Comparison of ENCODE assay signal across 12 cellular contexts in genomic region chr17:80104321-80104955, GRCh38. TPM values are rescaled to one million over a fixed set of nuclear protein-coding genes. Genes with fewer than 3 reads are reported as not detected.
DNase-seq lines count a peak whose midpoint lies in the region; ATAC-seq and TF ChIP-seq lines count a peak whose summit lies in the region.
"Had no signal": no experiment of that assay in that cellular context is flagged by ENCODE, and none has a peak within 500 bp of the region (broad histone marks: within the 10 kb centered on the region; RNA-seq: fewer than 3 reads in every experiment).

No MANE protein-coding gene starts in this region.

- peaks cover 27% of the 10 kb centered on the region for H3K4me1 Mint-ChIP-seq in nephron

- H3K27ac Mint-ChIP-seq in nephron: peak overlapping the region in 2 of 3 experiments; percentile 51 to 60
- H3K27ac Mint-ChIP-seq: activated naive CD8-positive, alpha-beta T cell had no signal

- ATAC-seq in GM21619 (IDR thresholded peaks at IDR 0.05; ENCODE audit: unreplicated experiment): no peak

- H3K4me3 ChIP-seq in astrocyte of the spinal cord (ENCODE audit: low read depth, low read length): no peak overlapping the region

- peaks cover 10% of the 10 kb centered on the region for H3K27me3 Mint-ChIP-seq in nephron (ENCODE audit: low read depth)
- H3K27me3 Mint-ChIP-seq: activated naive CD8-positive, alpha-beta T cell had no signal

- H3K9me3 Mint-ChIP-seq in nephron: no peaks in the 10 kb centered on the region

- DNase-seq in Daoy (ENCODE audit: low read depth) (peak; percentile 33), NCI-H187 (lab: John Stamatoyannopoulos, UW) (peak; percentile 77 to 81), astrocyte of the spinal cord (ENCODE audit: low read depth, low spot score) (peak; percentile 33), COLO829 (ENCODE audit: low spot score) (no peak), T-helper 1 cell (no peak)
- no peak for DNase-seq in stimulated activated naive CD4-positive, alpha-beta T cell (lab: John Stamatoyannopoulos, UW)
- DNase-seq: H7, OCI-M1, small intestine had no signal

- in situ Hi-C loops in astrocyte of the spinal cord (cut with HindIII; ENCODE audit: low sequenced_read_pairs): no loop called here

- no peaks in the 10 kb centered on the region for H3K36me3 Mint-ChIP-seq in nephron (ENCODE audit: low read depth)
- H3K36me3 Mint-ChIP-seq: activated naive CD8-positive, alpha-beta T cell had no signal

- TF ChIP-seq CTCF in astrocyte of the spinal cord (IDR thresholded peaks at IDR 0.05; ENCODE audit: low read depth, low read length): no peak
- no peak for TF ChIP-seq CTCF in nephron (IDR thresholded peaks at IDR 0.05; ENCODE audit: unreplicated experiment in 3 of 3)

- H3K4me3 Mint-ChIP-seq in nephron: peak overlapping the region; percentile 56 to 65 (median 58)
- H3K4me3 Mint-ChIP-seq: activated naive CD8-positive, alpha-beta T cell had no signal

RNA-seq across cellular contexts. Expression of gene GAA, which starts 3.1 kb away (rescaled TPM):
- 1.5 and 3.1 TPM in 2 replicates for total RNA-seq in Daoy (2014; rRNA removed; shearing (Covaris generic))

RNA-seq across cellular contexts. Expression of gene EIF4A3, which starts 42.5 kb away (rescaled TPM):
- total RNA-seq in Daoy (2014; rRNA removed; shearing (Covaris generic)): 105 and 186 TPM in 2 replicates

Comparison
In these comparisons a context has a peak if more than half of its experiments do, and no peak if none do; other contexts are left out.
1. DNase-seq: peak in Daoy (single experiment), NCI-H187 (2 of 2) and astrocyte of the spinal cord (single experiment); none in stimulated activated naive CD4-positive, alpha-beta T cell (0 of 6), COLO829 (single experiment) and T-helper 1 cell (0 of 5).